26 cellular contexts compared by ENCODE assay signal in genomic region chr12:26891704-26892103, GRCh38.
"Had no signal": no experiment of that assay in that cellular context is flagged by ENCODE, and none has a peak within 500 bp of the region (broad histone marks: within the 10 kb centered on the region; RNA-seq: fewer than 3 reads in every experiment).

No MANE protein-coding gene starts in this region.

- H3K27me3 ChIP-seq: brain microvascular endothelial cell, cardiac muscle cell, Peyer's patch, SJCRH30 had no signal

- DNase-seq: activated CD4-positive, alpha-beta memory T cell treated with anti-CD3 and anti-CD28 coated beads, Interleukin-2, amount 10 ng/mL, durations not matched to agents 7 days and 5 days; activated CD4-positive, alpha-beta T cell treated with anti-CD3 and anti-CD28 coated beads, Interleukin-2, amount 50 U/mL, for 1 hour; activated CD4-positive, CD25-positive, alpha-beta regulatory T cell; activated gamma-delta T cell treated with Interleukin-2 at 50 U/mL for 16 hours; activated naive CD4-positive, alpha-beta T cell treated with anti-CD3 and anti-CD28 coated beads, Interleukin-2, amount 10 ng/mL, durations not matched to agents 7 days and 5 days; activated naive CD8-positive, alpha-beta T cell treated with anti-CD3 and anti-CD28 coated beads for 36 hours; activated T-cell treated with anti-CD3 and anti-CD28 coated beads for 4 hours; activated T-cell treated with anti-CD3 and anti-CD28 coated beads, Interleukin-2, amount 50 U/mL, for 72 hours; brain microvascular endothelial cell; KG1; MV-4-11; NCI-H1092 treated with DMSO at 0.1 percent for 48 hours; NCI-H2081 treated with DMSO at 0.1 percent for 48 hours; NCI-H446; NCI-H526; NCI-H774; NK-92 treated with Interleukin-12 subunit alpha and Interleukin-12 subunit beta, amount 100 ng/mL, for 24 hours; OCI-M1; Peyer's patch; Right ventricle myocardium superior; SJCRH30; SK-N-SH; T-helper 1 cell had no signal

- H3K27ac ChIP-seq: brain microvascular endothelial cell, cardiac muscle cell, Peyer's patch, RWPE1, SJCRH30, VCaP had no signal

- H3K9me3 ChIP-seq: Peyer's patch, SJCRH30, SK-N-SH had no signal

- ATAC-seq: activated T-cell treated with anti-CD3 and anti-CD28 coated beads, Interleukin-2, amount 50 U/mL, for 72 hours had no signal

- H3K4me1 ChIP-seq: Peyer's patch, SJCRH30 had no signal

- H3K36me3 ChIP-seq: brain microvascular endothelial cell, cardiac muscle cell, Peyer's patch, SJCRH30 had no signal

- H3K4me3 ChIP-seq: cardiac muscle cell, Peyer's patch, SJCRH30 had no signal
